2 cellular contexts compared by ENCODE assay signal in the genomic region with DNA sequence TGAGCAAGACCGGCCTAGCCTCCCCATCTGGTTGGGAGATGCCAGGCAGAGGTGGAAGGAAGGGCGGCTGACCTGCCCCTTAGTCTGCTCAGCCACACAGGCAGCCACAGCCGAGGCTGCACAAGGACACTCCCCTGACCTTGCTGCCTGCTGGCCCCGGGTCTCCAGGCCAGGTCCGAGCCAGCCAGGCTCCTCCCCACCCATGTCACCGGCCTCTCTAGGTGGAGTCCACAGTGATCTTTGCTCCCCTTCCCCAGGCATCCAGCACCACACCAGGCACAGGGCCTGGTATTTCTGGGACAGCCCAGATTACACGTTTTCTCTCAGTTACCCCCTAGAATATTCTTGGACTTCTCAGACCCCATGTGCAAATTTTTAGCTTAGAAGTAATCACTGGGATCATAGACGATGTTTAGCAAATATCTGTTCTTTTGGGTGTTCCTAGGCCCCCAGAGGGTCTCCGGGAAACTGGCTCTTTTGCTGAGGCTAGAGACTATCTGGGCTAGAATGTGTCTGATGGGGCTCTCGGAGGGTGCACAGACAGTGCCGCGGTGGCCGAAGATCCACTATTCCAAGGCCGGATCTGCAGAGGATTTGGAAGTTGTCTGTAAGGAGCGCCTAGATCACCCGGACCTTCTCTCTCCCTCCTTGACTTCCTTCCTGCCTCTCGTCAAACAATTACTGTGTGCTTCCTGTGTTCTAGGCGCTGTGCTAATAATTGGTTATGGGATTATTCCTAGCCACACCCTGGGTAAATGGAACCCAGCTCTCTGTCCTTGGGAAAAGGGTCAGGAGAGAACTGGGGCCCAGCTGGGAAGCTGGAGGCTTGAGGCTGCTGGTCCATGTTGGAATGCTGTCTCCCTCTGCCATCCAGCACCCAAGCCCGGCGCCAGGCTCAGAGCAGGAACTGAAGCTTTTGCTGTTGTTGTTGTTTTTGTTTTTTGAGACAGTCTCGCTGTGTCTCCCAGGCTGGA.
TF ChIP-seq lines count a peak whose summit lies in the region.

No MANE protein-coding gene starts in this region.

TF ChIP-seq in H1, 55 proteins besides CTCF, POLR2A, EP300 and RAD21:
- TF ChIP-seq BRCA1 (IDR thresholded peaks at IDR 0.05; ENCODE audit: low read depth, low read length) = no peak
- no peak for TF ChIP-seq SUZ12 (IDR thresholded peaks at IDR 0.05; ENCODE audit: low read length)
- TF ChIP-seq FOSL1 (IDR thresholded peaks at IDR 0.05; ENCODE audit: insufficient read depth, low read depth, low read length) = no peak
- TF ChIP-seq RNF2 (IDR thresholded peaks at IDR 0.05; ENCODE audit: borderline replicate concordance, low read depth, low read length, missing control alignments, poor library complexity, severe bottlenecking) = no peak
- no peak for TF ChIP-seq POU5F1 (IDR thresholded peaks at IDR 0.05; ENCODE audit: low read depth, low read length)
- no peak for TF ChIP-seq POLR2AphosphoS5 (IDR thresholded peaks at IDR 0.05; ENCODE audit: low read depth, low read length)
- TF ChIP-seq RBBP5 (IDR thresholded peaks at IDR 0.05; ENCODE audit: borderline replicate concordance, low read depth, low read length) = no peak
- no peak for TF ChIP-seq MAFK (IDR thresholded peaks at IDR 0.05; ENCODE audit: low read depth, low read length)
- no peak for TF ChIP-seq KDM1A (IDR thresholded peaks at IDR 0.05; ENCODE audit: borderline replicate concordance, low read length)
- no peak for TF ChIP-seq CTBP2 (IDR thresholded peaks at IDR 0.05; ENCODE audit: borderline replicate concordance, insufficient read depth, insufficient read length, low read length)
- TF ChIP-seq ASH2L (IDR thresholded peaks at IDR 0.05; ENCODE audit: low read length) = no peak

TF ChIP-seq in SK-N-SH treated with all-trans-retinoic acid at 6 μM for 48 hours, 23 proteins besides CTCF, POLR2A, EP300 and RAD21:
- TF ChIP-seq TCF4 (CRISPR knock-in tag; IDR thresholded peaks at IDR 0.05; ENCODE audit: borderline replicate concordance) (no peak), ZC3H10 (CRISPR knock-in tag; IDR thresholded peaks at IDR 0.05) (no peak)
